Comparison of ENCODE assay signal across 1 cellular context in the genomic region with DNA sequence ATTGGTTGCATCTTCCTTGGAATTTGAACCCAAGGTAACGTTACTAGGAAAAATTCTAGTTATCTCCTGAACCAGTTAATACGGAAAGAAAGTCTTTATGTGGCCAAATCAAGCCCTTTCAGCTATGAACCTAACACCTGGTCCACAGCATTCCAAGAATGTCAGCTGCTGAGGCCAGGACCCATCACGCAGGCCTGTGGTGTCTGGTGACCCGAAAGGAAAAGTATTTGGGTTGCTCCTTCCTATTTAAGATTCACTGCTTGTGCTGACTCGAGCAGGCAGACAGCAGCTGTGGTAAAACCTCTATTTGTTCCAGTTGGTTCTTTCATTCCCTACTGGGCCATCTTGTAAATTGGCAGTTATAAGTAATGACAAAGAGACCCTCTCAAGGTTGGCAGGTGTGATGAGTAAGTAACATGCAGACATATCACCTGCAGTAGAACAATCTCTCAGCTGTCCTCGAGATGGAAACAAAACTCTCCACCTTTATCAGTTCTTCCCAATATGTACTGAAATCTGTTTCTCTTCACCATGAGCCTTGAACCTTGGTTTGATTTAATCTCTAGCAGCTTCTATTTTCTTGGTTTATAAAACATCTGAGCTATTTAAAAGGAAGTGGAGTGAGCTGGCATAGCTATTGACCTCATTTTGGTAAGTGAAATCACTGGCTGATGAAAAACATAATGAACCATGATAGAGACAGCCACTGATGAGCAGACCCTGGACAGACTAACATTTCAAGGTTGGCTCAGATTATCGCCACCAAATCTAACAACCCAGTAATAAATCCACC.
TF ChIP-seq lines count a peak whose summit lies in the region.

No MANE protein-coding gene starts in this region.

TF ChIP-seq in GM23338, 12 proteins besides CTCF, POLR2A, EP300 and RAD21 (continued from another document):
- TF ChIP-seq REST (IDR thresholded peaks at IDR 0.05; ENCODE audit: unreplicated experiment), result no peak
- TF ChIP-seq EZH2 (IDR thresholded peaks at IDR 0.05; ENCODE audit: low read depth, unreplicated experiment), result no peak
- TF ChIP-seq ETS1 (IDR thresholded peaks at IDR 0.05), result no peak
- no peak for TF ChIP-seq STAT1 (IDR thresholded peaks at IDR 0.05; ENCODE audit: unreplicated experiment)
- TF ChIP-seq POLR2AphosphoS5 (IDR thresholded peaks at IDR 0.05; ENCODE audit: low read depth), result no peak
